In genomic region chr4:128825226-128825625, GRCh38 we compare ENCODE assay signal across 13 cellular contexts. TPM values are rescaled to one million over a fixed set of nuclear protein-coding genes. Genes with fewer than 3 reads are reported as not detected.
DNase-seq lines count a peak whose midpoint lies in the region; ATAC-seq and TF ChIP-seq lines count a peak whose summit lies in the region.
"Had no signal": no experiment of that assay in that cellular context is flagged by ENCODE, and none has a peak within 500 bp of the region (broad histone marks: within the 10 kb centered on the region; RNA-seq: fewer than 3 reads in every experiment).

No MANE protein-coding gene starts in this region.

- no peaks in the 10 kb centered on the region for H3K27me3 ChIP-seq in CD4-positive, CD25-positive, alpha-beta regulatory T cell (ENCODE audit: control insufficient read depth, insufficient read depth, low read length)
- H3K27me3 ChIP-seq in endodermal cell (ENCODE audit: control insufficient read depth, insufficient read depth, low read length, poor library complexity, severe bottlenecking) (no peaks in the 10 kb centered on the region), suprapubic skin (no peaks in the 10 kb centered on the region)

- TF ChIP-seq EP300 in suprapubic skin (IDR thresholded peaks at IDR 0.05), result no peak

- no peak for ATAC-seq in CD4-positive, CD25-positive, alpha-beta regulatory T cell (ENCODE audit: low read depth in 2 of 2)
- ATAC-seq in HG02970 (IDR thresholded peaks at IDR 0.05; ENCODE audit: low FRiP score, unreplicated experiment), result no peak

- peaks cover 21% of the 10 kb centered on the region for H3K4me1 ChIP-seq in CD4-positive, CD25-positive, alpha-beta regulatory T cell (ENCODE audit: control insufficient read depth, insufficient read depth, low read length, poor library complexity, severe bottlenecking)
- H3K4me1 ChIP-seq in endodermal cell (ENCODE audit: control insufficient read depth, insufficient read depth, low read length) (peaks cover 19% of the 10 kb centered on the region), suprapubic skin (peaks cover 22% of the 10 kb centered on the region)

- no peak overlapping the region for H3K27ac ChIP-seq in CD4-positive, CD25-positive, alpha-beta regulatory T cell (ENCODE audit: insufficient read depth, low read length, poor library complexity, severe bottlenecking)
- H3K27ac ChIP-seq in endodermal cell (ENCODE audit: low read depth, low read length), result no peak overlapping the region
- H3K27ac ChIP-seq in suprapubic skin, result no peak overlapping the region
- H3K27ac ChIP-seq: C4-2B had no signal

- H3K4me3 ChIP-seq in CD4-positive, CD25-positive, alpha-beta regulatory T cell (ENCODE audit: low read depth, low read length), result peak overlapping the region; percentile 14
- no peak overlapping the region for H3K4me3 ChIP-seq in endodermal cell (ENCODE audit: low read length)
- H3K4me3 ChIP-seq in suprapubic skin, result no peak overlapping the region

- peaks cover 0 to 8% (median 0%) of the 10 kb centered on the region in 7 donors for H3K9me3 Mint-ChIP-seq in CD4-positive, CD25-positive, alpha-beta regulatory T cell
- H3K9me3 Mint-ChIP-seq in endodermal cell (no peaks in the 10 kb centered on the region), nephron progenitor cell (no peaks in the 10 kb centered on the region)

- peaks cover 0 to 3% of the 10 kb centered on the region in 2 experiments for H3K9me3 ChIP-seq in CD4-positive, CD25-positive, alpha-beta regulatory T cell (ENCODE audit: control insufficient read depth in 2 of 2, low read length in 2 of 2)
- H3K9me3 ChIP-seq in endodermal cell (ENCODE audit: control insufficient read depth, low read length), result peaks cover 5% of the 10 kb centered on the region
- H3K9me3 ChIP-seq in suprapubic skin, result no peaks in the 10 kb centered on the region

- no peak for TF ChIP-seq POLR2A in suprapubic skin (IDR thresholded peaks at IDR 0.05)

- DNase-seq in CD4-positive, CD25-positive, alpha-beta regulatory T cell, result no peak
- peak; percentile 66 for DNase-seq in LoVo (ENCODE audit: low spot score)
- DNase-seq in endodermal cell, result peak; percentile 51
- DNase-seq in nephron progenitor cell, result no peak
- no peak for DNase-seq in NCI-H1092 (lab: John Stamatoyannopoulos, UW)
- DNase-seq in activated CD8-positive, alpha-beta memory T cell treated with anti-CD3 and anti-CD28 coated beads, Interleukin-2, amount 50 U/mL, for 48 hours, result no peak
- no peak for DNase-seq in suprapubic skin (ENCODE audit: low spot score in 2 of 2)
- DNase-seq: activated CD4-positive, alpha-beta memory T cell treated with anti-CD3 and anti-CD28 coated beads for 36 hours; NCI-H1105; NCI-H524 treated with DMSO at 0.1 percent for 48 hours; stimulated activated naive CD4-positive, alpha-beta T cell treated with Interleukin-2 at 50 U/mL for 16 hours had no signal

- H3K4me3 Mint-ChIP-seq in CD4-positive, CD25-positive, alpha-beta regulatory T cell, result peak overlapping the region in 2 of 4 donors; percentile 26 to 55
- H3K4me3 Mint-ChIP-seq in endodermal cell (no peak overlapping the region), nephron progenitor cell (no peak overlapping the region)
- H3K4me3 Mint-ChIP-seq: activated CD4-positive, alpha-beta memory T cell treated with anti-CD3 and anti-CD28 coated beads for 36 hours had no signal

- 85 to 93% methylated on average over 7 of the region's 7 CpGs for WGBS in endodermal cell (ENCODE audit: insufficient coverage in 1 of 2, insufficient read length in 1 of 2), 2 experiments
- 72% methylated on average over 7 of the region's 7 CpGs for WGBS in suprapubic skin

- H3K4me1 Mint-ChIP-seq in CD4-positive, CD25-positive, alpha-beta regulatory T cell, result peaks cover 46 to 85% (median 74%) of the 10 kb centered on the region in 4 donors
- H3K4me1 Mint-ChIP-seq in endodermal cell (peaks cover 64% of the 10 kb centered on the region), nephron progenitor cell (peaks cover 28% of the 10 kb centered on the region)

- H3K27ac Mint-ChIP-seq in CD4-positive, CD25-positive, alpha-beta regulatory T cell, result peak overlapping the region; percentile 1 to 87 (median 82)
- H3K27ac Mint-ChIP-seq in endodermal cell, result peak overlapping the region; percentile 64
- H3K27ac Mint-ChIP-seq in nephron progenitor cell, result peak overlapping the region; percentile 37

- H3K36me3 Mint-ChIP-seq in CD4-positive, CD25-positive, alpha-beta regulatory T cell, result peaks cover 22% of the 10 kb centered on the region
- peaks cover 8% of the 10 kb centered on the region for H3K36me3 Mint-ChIP-seq in endodermal cell (ENCODE audit: low read depth)
- H3K36me3 Mint-ChIP-seq in nephron progenitor cell (ENCODE audit: low read depth), result peaks cover 26% of the 10 kb centered on the region

- peaks cover 14% of the 10 kb centered on the region for H3K36me3 ChIP-seq in CD4-positive, CD25-positive, alpha-beta regulatory T cell (ENCODE audit: control insufficient read depth, insufficient read depth, low read length)
- H3K36me3 ChIP-seq in endodermal cell (ENCODE audit: control insufficient read depth, insufficient read depth, low read length) (peaks cover 19% of the 10 kb centered on the region), suprapubic skin (no peaks in the 10 kb centered on the region)

- no peaks in the 10 kb centered on the region for H3K27me3 Mint-ChIP-seq in CD4-positive, CD25-positive, alpha-beta regulatory T cell
- H3K27me3 Mint-ChIP-seq in endodermal cell (ENCODE audit: insufficient read depth) (no peaks in the 10 kb centered on the region), nephron progenitor cell (ENCODE audit: low read depth, poor library complexity) (no peaks in the 10 kb centered on the region)
- H3K27me3 Mint-ChIP-seq: activated CD4-positive, alpha-beta memory T cell treated with anti-CD3 and anti-CD28 coated beads for 36 hours had no signal

- TF ChIP-seq CTCF in endodermal cell (conservative IDR thresholded peaks at IDR 0.05) (no peak), nephron progenitor cell (IDR thresholded peaks at IDR 0.05) (no peak), suprapubic skin (IDR thresholded peaks at IDR 0.05) (no peak)

- H3K9ac ChIP-seq in endodermal cell (ENCODE audit: extremely low read depth, low read length, poor library complexity, severe bottlenecking), result no peak overlapping the region

RNA-seq across cellular contexts. Expression of gene JADE1, which starts 15.7 kb away (rescaled TPM):
- 50.8 TPM for total RNA-seq in CD4-positive, CD25-positive, alpha-beta regulatory T cell
- 10 to 100 TPM; 26.1 to 40.3 (median 33.6) TPM for polyA plus RNA-seq in CD4-positive, CD25-positive, alpha-beta regulatory T cell
- total RNA-seq in endodermal cell (10 to 100 TPM; 48.5 to 50.8 TPM), suprapubic skin (10 to 100 TPM; 14.0 to 38.5 (median 26.0) TPM)
- polyA plus RNA-seq in endodermal cell (2013, experiment 1 of 2), result 29.2 TPM
- 23.9 TPM for polyA plus RNA-seq in endodermal cell (2013, experiment 2 of 2)

Comparison
In these comparisons a context has a peak if more than half of its experiments do, and no peak if none do; other contexts are left out.
1. DNase-seq: peak in LoVo (single experiment) and endodermal cell (single experiment); none in CD4-positive, CD25-positive, alpha-beta regulatory T cell (0 of 3), nephron progenitor cell (single experiment), NCI-H1092 (single experiment), activated CD8-positive, alpha-beta memory T cell treated with anti-CD3 and anti-CD28 coated beads, Interleukin-2, amount 50 U/mL, for 48 hours (single experiment) and suprapubic skin (0 of 2).
2. Peak in every context shown above with its lines, with median percentiles within 50 percentile points of each other: H3K27ac Mint-ChIP-seq.